8 cellular contexts compared by ENCODE assay signal in genomic region chr1:29235955-29236742, GRCh38. TPM values are rescaled to one million over a fixed set of nuclear protein-coding genes. Genes with fewer than 3 reads are reported as not detected.
A peak's percentile ranks its signal among the peaks of the same experiment; 100 is the strongest.
DNase-seq lines count a peak whose midpoint lies in the region; ATAC-seq, FAIRE-seq and TF ChIP-seq lines count a peak whose summit lies in the region.

PTPRU (plus strand) TSS chr1:29236522; CDS start chr1:29236645, 123 bp downstream.

- 10% methylated on average over 51 of the region's 89 CpGs; no CpG with 5 or more reads in 1 of the 2 experiments for WGBS in H1 (ENCODE audit: extremely low coverage in 1 of 2, insufficient coverage in 1 of 2, insufficient read length in 1 of 2, insufficient replicate concordance in 2 of 2, low coverage in 1 of 2, low lambda C conversion rate in 2 of 2, missing lambda C conversion rate in 1 of 2), 2 experiments
- no CpG with 5 or more reads among the region's 89 CpGs for WGBS in mesendoderm (ENCODE audit: extremely low coverage, insufficient coverage, low lambda C conversion rate)

- H3K18ac ChIP-seq in H1 (ENCODE audit: extremely low read depth, low read length) (peak within 1 kb of the TSS; percentile 100), mesendoderm (ENCODE audit: low read length) (peak within 1 kb of the TSS; percentile 33)

- peak in 2 of 3 experiments; percentile 78 to 87; a peak in 3 of 4 replicates for TF ChIP-seq CTCF in H1 (IDR thresholded peaks at IDR 0.05; ENCODE audit: control extremely low read depth in 1 of 3, insufficient read depth in 1 of 3, low read depth in 1 of 3, low read length in 3 of 3)

- no peak within 1 kb of the TSS for H3K14ac ChIP-seq in H1 (ENCODE audit: insufficient read length)

- H3K79me2 ChIP-seq in H1 (ENCODE audit: control insufficient read depth in 1 of 2, insufficient read depth in 2 of 2, low read length in 2 of 2) (no peaks in the 10 kb centered on the region; a peak in 1 of 4 replicates), mesendoderm (ENCODE audit: control insufficient read depth, insufficient read depth, low read length) (peaks cover 18% of the 10 kb centered on the region)

- H3K4ac ChIP-seq in H1 (replicated peaks; ENCODE audit: insufficient read length, low read depth, low read length), result peak within 1 kb of the TSS; percentile 95
- no peak within 1 kb of the TSS for H3K4ac ChIP-seq in mesendoderm (ENCODE audit: low read depth, low read length)

- H3K4me2 ChIP-seq in H1 (ENCODE audit: insufficient read depth in 1 of 2, low read depth in 2 of 2, low read length in 2 of 2) (peak within 1 kb of the TSS; percentile 100), mesendoderm (ENCODE audit: low read length) (peak within 1 kb of the TSS; percentile 99)

- H2BK12ac ChIP-seq in H1 (ENCODE audit: low read depth, low read length), result peak within 1 kb of the TSS; percentile 99

- ATAC-seq in HG03097 (IDR thresholded peaks at IDR 0.05; ENCODE audit: low FRiP score, unreplicated experiment), result peak; percentile 59

- H3K23ac ChIP-seq in H1 (ENCODE audit: insufficient read length), result peak within 1 kb of the TSS; percentile 5
- H3K23ac ChIP-seq in mesendoderm (ENCODE audit: low read length), result peak within 1 kb of the TSS; percentile 99

- H3K56ac ChIP-seq in H1 (replicated peaks; ENCODE audit: insufficient read length, low read depth, low read length), result peak within 1 kb of the TSS; percentile 13
- H3K56ac ChIP-seq in mesendoderm (ENCODE audit: low read length), result peak within 1 kb of the TSS; percentile 92

- no peaks in the 10 kb centered on the region for H3K79me1 ChIP-seq in H1 (ENCODE audit: low read depth, low read length)
- peaks cover 13% of the 10 kb centered on the region for H3K79me1 ChIP-seq in mesendoderm (ENCODE audit: low read length)

- H3K27ac ChIP-seq in H1 (ENCODE audit: low read depth, low read length), result no peak within 1 kb of the TSS
- H3K27ac ChIP-seq in mesendoderm (ENCODE audit: low read depth, low read length), result peak within 1 kb of the TSS; percentile 10

- H2BK20ac ChIP-seq in H1 (ENCODE audit: low read length), result peak within 1 kb of the TSS; percentile 98; the same call in 1 of the 2 replicates

- peak within 1 kb of the TSS; percentile 93 for H4K91ac ChIP-seq in H1 (replicated peaks; ENCODE audit: insufficient read length, low read length)

- peak; percentile 78 to 92 for TF ChIP-seq RAD21 in H1 (IDR thresholded peaks at IDR 0.05 in 1 of 2, conservative IDR thresholded peaks at IDR 0.05 in 1 of 2; ENCODE audit: low read depth in 2 of 2, low read length in 2 of 2)

- peak within 1 kb of the TSS; percentile 91 for H2BK5ac ChIP-seq in H1 (ENCODE audit: low read depth, low read length)
- H2BK5ac ChIP-seq in mesendoderm (ENCODE audit: low read length), result peak within 1 kb of the TSS; percentile 43

- POLR2A ChIA-PET in H1 (lab: Charles Lee; ENCODE audit: partially characterized antibody), result no interaction called here

- H3K9ac ChIP-seq in H1 (replicated peaks in 1 of 4; ENCODE audit: extremely low read depth in 1 of 4, low read depth in 3 of 4, low read length in 3 of 4), result peak within 1 kb of the TSS; percentile 45 to 58 (median 52)
- H3K9ac ChIP-seq in mesendoderm (ENCODE audit: low read length), result peak within 1 kb of the TSS; percentile 91

- H3K36me3 ChIP-seq in H1 (ENCODE audit: control insufficient read depth in 2 of 4, insufficient read depth in 4 of 4, low read length in 3 of 4), result no peaks in the 10 kb centered on the region; a peak in 1 of 8 replicates
- H3K36me3 ChIP-seq in mesendoderm (ENCODE audit: control insufficient read depth, insufficient read depth, low read length), result no peaks in the 10 kb centered on the region

- peak within 1 kb of the TSS; percentile 58 to 68 (median 60) for H3K4me3 ChIP-seq in H1 (ENCODE audit: extremely low read depth in 1 of 4, insufficient read depth in 2 of 4, low read depth in 3 of 4, low read length in 4 of 4)
- H3K4me3 ChIP-seq in mesendoderm (ENCODE audit: low read length), result peak within 1 kb of the TSS; percentile 82

- peak within 1 kb of the TSS; percentile 99 for H2BK15ac ChIP-seq in H1 (ENCODE audit: low read length)
- H2BK15ac ChIP-seq in mesendoderm (replicated peaks; ENCODE audit: low read depth), result no peak within 1 kb of the TSS

- CTCF ChIA-PET in H1 (lab: Charles Lee; ENCODE audit: partially characterized antibody), result interaction anchor here (0.6 to 1.5 kb wide), 7 partner anchors 15 to 453 kb away, joined by 3 to 7 read pairs (median 3); no protein-coding TSS in a partner anchor

- peaks cover 0 to 8% of the 10 kb centered on the region in 2 experiments for H4K20me1 ChIP-seq in H1 (replicated peaks in 1 of 2; ENCODE audit: control insufficient read depth in 1 of 2, insufficient read depth in 2 of 2, low read length in 2 of 2)

- DNase-seq in NCI-H1436 (lab: John Stamatoyannopoulos, UW), result peak; percentile 65
- no peak for DNase-seq in NCI-H1436 treated with DMSO at 0.1 percent for 48 hours (lab: John Stamatoyannopoulos, UW)
- DNase-seq in NCI-H774 (lab: John Stamatoyannopoulos, UW), result peak; percentile 33
- DNase-seq in activated CD8-positive, alpha-beta memory T cell treated with anti-CD3 and anti-CD28 coated beads for 24 hours, result peak; percentile 96
- DNase-seq in H1 (ENCODE audit: low read depth in 1 of 2, low spot score in 2 of 2), result peak in 1 of 2 experiments; percentile 98
- DNase-seq in mesendoderm, result peak; percentile 82
- peak; percentile 69 for DNase-seq in stimulated activated CD8-positive, alpha-beta memory T cell treated with anti-CD3 and anti-CD28 coated beads, Interleukin-12 subunit alpha, Interleukin-12 subunit beta, amount 100 ng/mL, for 4 hours (ENCODE audit: low read depth)

- H4K8ac ChIP-seq in H1 (ENCODE audit: extremely low read depth, insufficient read depth, low read length), result peak within 1 kb of the TSS; percentile 95
- no peak within 1 kb of the TSS for H4K8ac ChIP-seq in mesendoderm (ENCODE audit: low read depth, low read length)

- H3K27me3 ChIP-seq in H1 (replicated peaks in 1 of 4; ENCODE audit: control insufficient read depth in 3 of 4, extremely low read depth in 1 of 4, insufficient read depth in 3 of 4, low read length in 3 of 4), result peaks cover 14 to 34% (median 29%) of the 10 kb centered on the region in 4 experiments
- H3K27me3 ChIP-seq in mesendoderm (ENCODE audit: insufficient read depth, low read length, poor library complexity), result no peaks in the 10 kb centered on the region

- H3K4me1 ChIP-seq in H1 (replicated peaks in 1 of 4; ENCODE audit: control insufficient read depth in 3 of 4, insufficient read depth in 4 of 4, low read length in 3 of 4) (peaks cover 10 to 33% (median 24%) of the 10 kb centered on the region in 4 experiments), mesendoderm (ENCODE audit: control insufficient read depth, low read depth, low read length) (peaks cover 17% of the 10 kb centered on the region)

- H2AFZ ChIP-seq in H1 (ENCODE audit: low read length), result peak within 1 kb of the TSS; percentile 98

- TF ChIP-seq POLR2A in H1 (IDR thresholded peaks at IDR 0.05; ENCODE audit: control extremely low read depth in 1 of 2, low read depth in 2 of 2, low read length in 2 of 2), result 0 out of 3 replicates have a peak, but pooled peaks of 1 of the 2 experiments have one; percentile 31

- no peaks in the 10 kb centered on the region for H3K9me3 ChIP-seq in H1 (ENCODE audit: insufficient read depth in 2 of 2, low read depth in 1 of 2, low read length in 1 of 2)

- H2AK5ac ChIP-seq in H1 (ENCODE audit: low read depth, low read length), result peak within 1 kb of the TSS; percentile 99
- peak within 1 kb of the TSS; percentile 7 for H2AK5ac ChIP-seq in mesendoderm (ENCODE audit: low read length)

- FAIRE-seq in H1 (lab: Jason Lieb, UNC), result no peak

- peak within 1 kb of the TSS; percentile 62 for H4K5ac ChIP-seq in H1 (ENCODE audit: insufficient read length, low read depth, low read length)
- no peak within 1 kb of the TSS for H4K5ac ChIP-seq in mesendoderm (ENCODE audit: low read length)

- peak within 1 kb of the TSS; percentile 72 for H2BK120ac ChIP-seq in H1 (replicated peaks; ENCODE audit: low read depth, low read length)
- H2BK120ac ChIP-seq in mesendoderm (ENCODE audit: low read depth, low read length), result no peak within 1 kb of the TSS

- H3K23me2 ChIP-seq in H1 (ENCODE audit: low read depth, low read length), result peaks cover 22% of the 10 kb centered on the region

- peak in 1 of 2 experiments; percentile 55; a peak in 1 of 3 replicates for TF ChIP-seq EP300 in H1 (IDR thresholded peaks at IDR 0.05; ENCODE audit: borderline replicate concordance in 1 of 2, low read depth in 2 of 2, low read length in 2 of 2)

TF ChIP-seq in H1, 55 proteins besides CTCF, POLR2A, EP300 and RAD21 (continues in another document):
- 0 out of 2 replicates have a peak, but pooled peaks have one; percentile 1 for TF ChIP-seq PHF8 (conservative IDR thresholded peaks at IDR 0.05; ENCODE audit: low read depth, low read length)
- peak; percentile 57 for TF ChIP-seq CTBP2 (IDR thresholded peaks at IDR 0.05; ENCODE audit: borderline replicate concordance, insufficient read depth, insufficient read length, low read length)
- TF ChIP-seq CBX8 (IDR thresholded peaks at IDR 0.05; ENCODE audit: borderline replicate concordance, low read depth, low read length), result no peak
- TF ChIP-seq JUN (IDR thresholded peaks at IDR 0.05; ENCODE audit: low read depth, low read length), result no peak
- no peak for TF ChIP-seq HDAC6 (IDR thresholded peaks at IDR 0.05; ENCODE audit: low read depth, low read length)
- no peak for TF ChIP-seq EZH2 (IDR thresholded peaks at IDR 0.05; ENCODE audit: low read depth, low read length, severe bottlenecking)
- TF ChIP-seq SUZ12 (IDR thresholded peaks at IDR 0.05; ENCODE audit: low read length), result no peak
- no peak for TF ChIP-seq SP1 (IDR thresholded peaks at IDR 0.05; ENCODE audit: low read depth, low read length)
- no peak for TF ChIP-seq NRF1 (IDR thresholded peaks at IDR 0.05; ENCODE audit: low read depth, low read length)
- peak; percentile 96 for TF ChIP-seq KDM1A (IDR thresholded peaks at IDR 0.05; ENCODE audit: borderline replicate concordance, low read length)
- peak; percentile 79 for TF ChIP-seq JUND (IDR thresholded peaks at IDR 0.05; ENCODE audit: low read length)
- TF ChIP-seq RBBP5 (IDR thresholded peaks at IDR 0.05; ENCODE audit: borderline replicate concordance, low read depth, low read length), result no peak
- TF ChIP-seq RXRA (IDR thresholded peaks at IDR 0.05; ENCODE audit: insufficient read depth, low read depth, low read length), result no peak
- TF ChIP-seq KDM5A (IDR thresholded peaks at IDR 0.05; ENCODE audit: low read length), result no peak

RNA-seq across cellular contexts. Expression of gene PTPRU, which starts in this region (rescaled TPM):
- total RNA-seq in H1 (2021; fragmentation: NEBNext Ultra II Directional; extraction: Animal tissue kit (Norgen Biotek cat#: 25700)), result 41.8 and 55.3 TPM in 2 replicates
- polyA plus RNA-seq in H1 (2011; rRNA removed), result 33.8 and 57.0 TPM in 2 replicates
- 41.3 TPM for polyA plus RNA-seq in H1 (2011; cell fraction: cytosol; rRNA removed)
- polyA plus RNA-seq in H1 (2011; cell fraction: nucleus; rRNA removed), result 84.9 TPM
- 23.1 to 40.3 TPM (median 37.9 TPM) in 4 replicates for polyA plus RNA-seq in H1 (2012, experiment 1 of 2)
- polyA plus RNA-seq in H1 (2012, experiment 2 of 2), result 38.4 TPM
- 29.7 TPM for polyA plus RNA-seq in H1 (2013, experiment 1 of 2)
- polyA plus RNA-seq in H1 (2013, experiment 2 of 2), result 33.1 TPM
- 39.2 and 41.2 TPM in 2 replicates for polyA minus RNA-seq in H1 (2011; rRNA and poly(A)+ RNA removed)
- 79.9 TPM for polyA minus RNA-seq in H1 (2011; cell fraction: cytosol; rRNA and poly(A)+ RNA removed)
- 57.9 TPM for polyA minus RNA-seq in H1 (2011; cell fraction: nucleus; rRNA and poly(A)+ RNA removed)
- polyA plus RNA-seq in mesendoderm (2013, experiment 1 of 2), result 25.6 TPM
- polyA plus RNA-seq in mesendoderm (2013, experiment 2 of 2), result 25.8 TPM
